ENCODE assay signal across 8 cellular contexts in genomic region chrX:100447563-100448397, GRCh38. TPM values are rescaled to one million over a fixed set of nuclear protein-coding genes. Genes with fewer than 3 reads are reported as not detected.
DNase-seq lines count a peak whose midpoint lies in the region; TF ChIP-seq lines count a peak whose summit lies in the region.

No MANE protein-coding gene starts in this region.

- H3K9ac ChIP-seq in endocrine pancreas (ENCODE audit: control insufficient read depth, insufficient read depth, low read length) = no peak overlapping the region

- H3K27ac ChIP-seq in HEK293 (ENCODE audit: extremely low read depth, low read depth, low read length) = no peak overlapping the region
- no peak overlapping the region for H3K27ac ChIP-seq in vagina

- H3K27me3 ChIP-seq in endocrine pancreas (ENCODE audit: control insufficient read depth, insufficient read depth, low read length) (no peaks in the 10 kb centered on the region), vagina (no peaks in the 10 kb centered on the region)

- DNase-seq in NCI-H510A treated with DMSO at 0.1 percent for 48 hours (lab: John Stamatoyannopoulos, UW) = peak; percentile 8
- no peak for DNase-seq in NCI-H510A (lab: John Stamatoyannopoulos, UW)
- DNase-seq in SK-MEL-5 (ENCODE audit: low read depth, low spot score) = peak; percentile 59
- DNase-seq in lung microvascular endothelial cell (ENCODE audit: low read depth in 2 of 2) = peak; percentile 36 to 57
- no peak for DNase-seq in vagina (ENCODE audit: extremely low spot score in 2 of 2)
- no peak for DNase-seq in cerebellum (ENCODE audit: low spot score)

- POLR2A ChIA-PET in HEK293 (lab: Yijun Ruan, JAX) = no interaction called here

- no peak for TF ChIP-seq POLR2A in vagina (IDR thresholded peaks at IDR 0.05)

- H3K4me3 ChIP-seq in HEK293 (ENCODE audit: low read depth, low read length) (no peak overlapping the region), endocrine pancreas (ENCODE audit: control insufficient read depth, insufficient read depth, low read length) (peak overlapping the region; percentile 26), vagina (peak overlapping the region in 1 of 2 donors; percentile 4)

- in situ Hi-C loops in SK-MEL-5 (cut with HindIII; ENCODE audit: low pct_unique_long_range_greater_than_20kb, low sequenced_read_pairs) = no loop called here

- TF ChIP-seq CTCF in HEK293 (tag by site-specific recombination; IDR thresholded peaks at IDR 0.05) = peak; percentile 36; the same call in 1 of the 2 replicates
- TF ChIP-seq CTCF in vagina (IDR thresholded peaks at IDR 0.05) = peak; percentile 41 to 62 (median 54)

- intact Hi-C loops in vagina (cut with DNase I) = no loop called here

- CTCF ChIA-PET in HEK293 (lab: Yijun Ruan, JAX) = interaction anchor here (0.6 to 3.3 kb wide), 32 partner anchors 8 to 1037 kb away, joined by 3 to 13 read pairs (median 4); no protein-coding TSS in a partner anchor

- H3K9me3 ChIP-seq in HEK293 (ENCODE audit: control insufficient read depth, insufficient read depth, low read depth, low read length) (no peaks in the 10 kb centered on the region), endocrine pancreas (ENCODE audit: control insufficient read depth, low read length) (no peaks in the 10 kb centered on the region), vagina (no peaks in the 10 kb centered on the region)

- H3K4me1 ChIP-seq in HEK293 (ENCODE audit: control insufficient read depth, insufficient read depth, low read length) = no peaks in the 10 kb centered on the region
- no peaks in the 10 kb centered on the region for H3K4me1 ChIP-seq in endocrine pancreas (ENCODE audit: control insufficient read depth, insufficient read depth, low read length)
- H3K4me1 ChIP-seq in vagina = no peaks in the 10 kb centered on the region

- H3K36me3 ChIP-seq in HEK293 (ENCODE audit: control insufficient read depth in 2 of 2, insufficient read depth in 1 of 2, low read length in 2 of 2) = no peaks in the 10 kb centered on the region
- no peaks in the 10 kb centered on the region for H3K36me3 ChIP-seq in endocrine pancreas (ENCODE audit: control insufficient read depth, insufficient read depth, low read length)
- no peaks in the 10 kb centered on the region for H3K36me3 ChIP-seq in vagina

TF ChIP-seq in HEK293, 187 proteins besides CTCF, POLR2A, EP300 and RAD21:
- TF ChIP-seq ZNF843 (tag by site-specific recombination; IDR thresholded peaks at IDR 0.05) = no peak
- no peak for TF ChIP-seq ZNF660 (tag by site-specific recombination; IDR thresholded peaks at IDR 0.05)
- no peak for TF ChIP-seq ZNF274 (IDR thresholded peaks at IDR 0.05; ENCODE audit: low read length)
- no peak for TF ChIP-seq ZNF274 (tag by site-specific recombination; IDR thresholded peaks at IDR 0.05; ENCODE audit: borderline replicate concordance)
- no peak for TF ChIP-seq ZNF776 (tag by site-specific recombination; IDR thresholded peaks at IDR 0.05; ENCODE audit: borderline replicate concordance)
- peak; percentile 28 for TF ChIP-seq ZNF654 (tag by site-specific recombination; IDR thresholded peaks at IDR 0.05; ENCODE audit: low read depth)

RNA-seq across cellular contexts. Expression of gene PCDH19, which starts 37.7 kb away (rescaled TPM):
- not detected in 2 replicates for total RNA-seq in SK-MEL-5 (2014; rRNA removed; shearing (Covaris generic))
- 0.01 and 0.03 TPM in 2 replicates for polyA plus RNA-seq in SK-MEL-5 (2015; cell fraction: cytosol; rRNA removed)
- polyA plus RNA-seq in SK-MEL-5 (2015; cell fraction: nucleus; rRNA removed) = not detected in 2 replicates
- under 0.01 and 0.20 TPM in 2 replicates for total RNA-seq in lung microvascular endothelial cell
- total RNA-seq in vagina = 3.4 TPM
- total RNA-seq in cerebellum = 17.4 TPM

Comparison
In these comparisons a context has a peak if more than half of its experiments do, and no peak if none do; other contexts are left out.
1. DNase-seq: peak in NCI-H510A treated with DMSO at 0.1 percent for 48 hours (single experiment), SK-MEL-5 (single experiment) and lung microvascular endothelial cell (2 of 2); none in NCI-H510A (single experiment), vagina (0 of 2) and cerebellum (single experiment).